25 cellular contexts compared by ENCODE assay signal in the genomic region with DNA sequence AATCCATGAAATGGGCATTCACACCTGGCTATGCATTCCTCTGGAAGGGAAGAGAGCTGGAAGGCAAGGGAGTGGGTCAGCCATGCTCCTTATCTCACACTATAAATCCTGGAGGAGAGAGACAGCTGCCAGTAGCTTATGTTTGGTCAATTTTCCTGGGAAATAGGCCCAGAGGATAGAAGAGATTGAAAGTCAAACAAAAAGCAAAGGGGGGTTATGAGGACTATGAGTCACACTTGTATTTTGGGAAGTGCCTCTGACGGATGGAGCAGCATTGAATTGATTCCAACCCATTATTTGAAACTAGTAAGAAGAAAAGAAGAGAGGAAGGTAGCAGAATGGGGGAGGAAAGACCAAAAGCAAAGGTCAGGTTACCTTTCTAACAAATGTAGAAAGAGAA. TPM values are rescaled to one million over a fixed set of nuclear protein-coding genes. Genes with fewer than 3 reads are reported as not detected.
DNase-seq lines count a peak whose midpoint lies in the region; ATAC-seq, FAIRE-seq and TF ChIP-seq lines count a peak whose summit lies in the region.
"Had no signal": no experiment of that assay in that cellular context is flagged by ENCODE, and none has a peak within 500 bp of the region (broad histone marks: within the 10 kb centered on the region; RNA-seq: fewer than 3 reads in every experiment).

No MANE protein-coding gene starts in this region.

- H2AFZ ChIP-seq in IMR-90 (replicated peaks; ENCODE audit: low read length, poor library complexity) (no peak overlapping the region), astrocyte (ENCODE audit: low read depth, low read length) (no peak overlapping the region), Karpas-422 (ENCODE audit: low read length) (no peak overlapping the region)

- H3K23ac ChIP-seq in IMR-90 (ENCODE audit: low read depth, low read length): no peak overlapping the region

- H2BK120ac ChIP-seq in IMR-90 (ENCODE audit: low read depth, low read length): no peak overlapping the region

- no peak overlapping the region for H3K14ac ChIP-seq in IMR-90 (replicated peaks; ENCODE audit: low read depth, low read length)

- no peak overlapping the region for H3K56ac ChIP-seq in IMR-90 (ENCODE audit: extremely low read depth, insufficient read depth, low read length)

- peaks cover 6% of the 10 kb centered on the region for H3K4me1 ChIP-seq in IMR-90 (ENCODE audit: control insufficient read depth, insufficient read depth, low read length)
- H3K4me1 ChIP-seq in astrocyte (ENCODE audit: insufficient read depth, low read length): peaks cover 9% of the 10 kb centered on the region
- no peaks in the 10 kb centered on the region for H3K4me1 ChIP-seq in Karpas-422 (ENCODE audit: low read length)

- H3K36me3 Mint-ChIP-seq in astrocyte (ENCODE audit: low read depth, unreplicated experiment): peaks cover 6% of the 10 kb centered on the region
- peaks cover 7% of the 10 kb centered on the region for H3K36me3 Mint-ChIP-seq in activated naive CD8-positive, alpha-beta T cell treated with anti-CD3 and anti-CD28 coated beads for 36 hours

- in situ Hi-C loops in IMR-90 (cut with MboI; ENCODE audit: low sequenced_read_pairs): loop anchor here (10.0 kb wide), 1 partner anchor 687 kb away; no protein-coding TSS in a partner anchor

- POLR2A ChIA-PET in IMR-90 (lab: Charles Lee; ENCODE audit: unreplicated experiment): no interaction called here

- H2AK5ac ChIP-seq in IMR-90 (ENCODE audit: low read depth, low read length): no peak overlapping the region

- no peaks in the 10 kb centered on the region for H3K27me3 Mint-ChIP-seq in astrocyte (ENCODE audit: low read depth, unreplicated experiment)
- no peaks in the 10 kb centered on the region for H3K27me3 Mint-ChIP-seq in activated naive CD8-positive, alpha-beta T cell treated with anti-CD3 and anti-CD28 coated beads for 36 hours
- H3K27me3 Mint-ChIP-seq: CD8-positive, alpha-beta memory T cell; stimulated activated naive CD8-positive, alpha-beta T cell treated with anti-CD3 and anti-CD28 coated beads, Interleukin-15, Interleukin-2, amounts not matched to agents 100 ng/mL and 50 ng/mL, for 24 hours; type B pancreatic cell had no signal

- H3K9me1 ChIP-seq in IMR-90 (ENCODE audit: insufficient read depth, low read length): peaks cover 1% of the 10 kb centered on the region; the same call in 1 of the 2 replicates

- no peak overlapping the region for H2AK9ac ChIP-seq in IMR-90 (replicated peaks; ENCODE audit: low read depth, low read length, poor library complexity)

- H3K27me3 ChIP-seq in IMR-90 (ENCODE audit: control insufficient read depth, insufficient read depth, low read length) (no peaks in the 10 kb centered on the region), astrocyte (ENCODE audit: insufficient read depth, low read length) (no peaks in the 10 kb centered on the region), Karpas-422 (ENCODE audit: low read length) (no peaks in the 10 kb centered on the region)
- H3K27me3 ChIP-seq: Peyer's patch had no signal

- H4K20me1 ChIP-seq in IMR-90 (ENCODE audit: insufficient read depth, low read length) (no peaks in the 10 kb centered on the region), astrocyte (ENCODE audit: insufficient read depth, low read length) (peaks cover 3% of the 10 kb centered on the region), Karpas-422 (ENCODE audit: insufficient read depth, low read depth, low read length) (no peaks in the 10 kb centered on the region)

- TF ChIP-seq POLR2A in IMR-90 (IDR thresholded peaks at IDR 0.05; ENCODE audit: low read depth, low read length): no peak

- no peaks in the 10 kb centered on the region for H3K79me2 ChIP-seq in astrocyte (ENCODE audit: insufficient read depth, low read length)
- no peaks in the 10 kb centered on the region for H3K79me2 ChIP-seq in Karpas-422 (ENCODE audit: low read length)

- no peaks in the 10 kb centered on the region for H3K9me3 Mint-ChIP-seq in astrocyte (ENCODE audit: unreplicated experiment)
- no peaks in the 10 kb centered on the region for H3K9me3 Mint-ChIP-seq in activated naive CD8-positive, alpha-beta T cell treated with anti-CD3 and anti-CD28 coated beads for 36 hours
- H3K9me3 Mint-ChIP-seq: CD8-positive, alpha-beta memory T cell; stimulated activated naive CD8-positive, alpha-beta T cell treated with anti-CD3 and anti-CD28 coated beads, Interleukin-15, Interleukin-2, amounts not matched to agents 100 ng/mL and 50 ng/mL, for 24 hours; T-helper 2 cell treated with Interferon-gamma antibody and Interleukin-4, amounts not matched to agents 5 μg/mL and 100 μg/mL, for 36 hours; type B pancreatic cell had no signal

- H4K91ac ChIP-seq in IMR-90 (ENCODE audit: insufficient read depth, low read depth, low read length): no peak overlapping the region

- no TSS peak for BruUV-seq in IMR-90 (replicated peaks; lab: Mats Ljungman, UMichigan)

- no peak overlapping the region for H2BK5ac ChIP-seq in IMR-90 (ENCODE audit: low read depth, low read length, poor library complexity, severe bottlenecking)

- H3K4me1 Mint-ChIP-seq in astrocyte (ENCODE audit: low read depth, unreplicated experiment): peaks cover 5% of the 10 kb centered on the region
- H3K4me1 Mint-ChIP-seq in activated naive CD8-positive, alpha-beta T cell treated with anti-CD3 and anti-CD28 coated beads for 36 hours: peaks cover 4% of the 10 kb centered on the region

- 0 out of 4 replicates have a peak overlapping the region, but pooled peaks of 1 of the 2 experiments have one; percentile 3 for H4K8ac ChIP-seq in IMR-90 (ENCODE audit: low read depth in 2 of 2, low read length in 2 of 2)

- FAIRE-seq in astrocyte (lab: Jason Lieb, UNC): no peak
- FAIRE-seq: colon, GM12891, H54, K562 had no signal

- no peak overlapping the region for H3K4me3 Mint-ChIP-seq in astrocyte (ENCODE audit: unreplicated experiment)
- H3K4me3 Mint-ChIP-seq in activated naive CD8-positive, alpha-beta T cell treated with anti-CD3 and anti-CD28 coated beads for 36 hours: no peak overlapping the region
- H3K4me3 Mint-ChIP-seq: CD8-positive, alpha-beta memory T cell; stimulated activated naive CD8-positive, alpha-beta T cell treated with anti-CD3 and anti-CD28 coated beads, Interleukin-15, Interleukin-2, amounts not matched to agents 100 ng/mL and 50 ng/mL, for 24 hours; T-helper 2 cell treated with Interferon-gamma antibody and Interleukin-4, amounts not matched to agents 5 μg/mL and 100 μg/mL, for 36 hours; type B pancreatic cell had no signal

- dilution Hi-C loops in IMR-90 (cut with HindIII; ENCODE audit: low sequenced_read_pairs, unreplicated experiment): no loop called here

- H3K36me3 ChIP-seq in IMR-90 (ENCODE audit: control insufficient read depth, insufficient read depth, low read length) (peaks cover 19% of the 10 kb centered on the region), astrocyte (ENCODE audit: insufficient read depth, low read length) (peaks cover 20% of the 10 kb centered on the region), Karpas-422 (ENCODE audit: insufficient read depth, low read length) (peaks cover 11% of the 10 kb centered on the region; the same call in 1 of the 2 replicates)

- H4K5ac ChIP-seq in IMR-90 (ENCODE audit: low read depth, low read length): peak overlapping the region; percentile 42; the same call in 1 of the 2 replicates

- H3K4me3 ChIP-seq in IMR-90 (ENCODE audit: insufficient read depth, low read depth, low read length): no peak overlapping the region
- no peak overlapping the region for H3K4me3 ChIP-seq in astrocyte (ENCODE audit: insufficient read depth, low read depth, low read length)
- H3K4me3 ChIP-seq in fibroblast of the aortic adventitia (ENCODE audit: low read depth, low read length): no peak overlapping the region
- no peak overlapping the region for H3K4me3 ChIP-seq in Karpas-422 (ENCODE audit: low read length)
- H3K4me3 ChIP-seq: K562, Peyer's patch, psoas muscle, smooth muscle cell had no signal

- no peak overlapping the region for H3K18ac ChIP-seq in IMR-90 (ENCODE audit: low read depth, low read length)

- H3K4ac ChIP-seq in IMR-90 (ENCODE audit: low read depth, low read length): no peak overlapping the region

- H3K4me2 ChIP-seq in IMR-90 (ENCODE audit: low read depth, low read length) (no peak overlapping the region), astrocyte (ENCODE audit: low read length) (no peak overlapping the region), Karpas-422 (ENCODE audit: low read depth, low read length, poor library complexity, severe bottlenecking) (no peak overlapping the region)
- H3K4me2 ChIP-seq: smooth muscle cell had no signal

- no peak overlapping the region for H3K9ac ChIP-seq in IMR-90 (ENCODE audit: low read depth, low read length)
- H3K9ac ChIP-seq in astrocyte (ENCODE audit: low read length): no peak overlapping the region
- H3K9ac ChIP-seq in Karpas-422 (ENCODE audit: low read length): no peak overlapping the region

- no peak overlapping the region for H2BK20ac ChIP-seq in IMR-90 (ENCODE audit: low read depth, low read length)

- TF ChIP-seq RAD21 in IMR-90 (IDR thresholded peaks at IDR 0.05; ENCODE audit: low read length): no peak

- TF ChIP-seq CTCF in IMR-90 (conservative IDR thresholded peaks at IDR 0.05; ENCODE audit: low read depth, low read length) (no peak), astrocyte (IDR thresholded peaks at IDR 0.05; ENCODE audit: insufficient read depth, low read depth, low read length) (no peak), fibroblast of the aortic adventitia (IDR thresholded peaks at IDR 0.05; ENCODE audit: insufficient read depth, low read length) (no peak), omental fat pad (IDR thresholded peaks at IDR 0.05) (no peak)

- H3K79me1 ChIP-seq in IMR-90 (ENCODE audit: low read depth in 1 of 2, low read length in 2 of 2): peaks cover 22 to 26% of the 10 kb centered on the region in 2 experiments

- H3K27ac ChIP-seq in IMR-90 (ENCODE audit: insufficient read depth, low read length): 0 out of 2 replicates have a peak overlapping the region, but pooled peaks have one; percentile 4
- H3K27ac ChIP-seq in astrocyte (ENCODE audit: low read depth, low read length): no peak overlapping the region
- H3K27ac ChIP-seq in Karpas-422 (ENCODE audit: low read length): no peak overlapping the region
- H3K27ac ChIP-seq: Peyer's patch, psoas muscle had no signal

- intact Hi-C loops in IMR-90 (cut with micrococcal nuclease): loop anchor here (5.0 kb wide), 1 partner anchor 679 kb away; no protein-coding TSS in a partner anchor

- ATAC-seq in IMR-90 (ENCODE audit: low read depth) (no peak), omental fat pad (ENCODE audit: low FRiP score) (no peak)
- ATAC-seq: K562 had no signal

- no peak overlapping the region for H2BK15ac ChIP-seq in IMR-90 (ENCODE audit: low read depth, low read length)

- H3K9me3 ChIP-seq in IMR-90 (ENCODE audit: control insufficient read depth, insufficient read depth, low read length) (no peaks in the 10 kb centered on the region), astrocyte (ENCODE audit: insufficient read depth, low read depth, low read length) (no peaks in the 10 kb centered on the region), Karpas-422 (ENCODE audit: low read length) (no peaks in the 10 kb centered on the region)
- H3K9me3 ChIP-seq: Peyer's patch, psoas muscle had no signal

- no CpG with 5 or more reads among the region's 1 CpG for WGBS in IMR-90 (ENCODE audit: extremely low coverage in 2 of 2, insufficient read length in 1 of 2), 2 experiments

- peak; percentile 41 for DNase-seq in IMR-90
- DNase-seq in astrocyte (ENCODE audit: low read depth): peak; percentile 49
- DNase-seq in fibroblast of the aortic adventitia (ENCODE audit: low read depth): peak; percentile 77
- peak; percentile 31 for DNase-seq in myocyte (ENCODE audit: low read depth)
- no peak for DNase-seq in omental fat pad (ENCODE audit: low spot score)
- no peak for DNase-seq in Karpas-422
- DNase-seq in activated naive CD8-positive, alpha-beta T cell treated with anti-CD3 and anti-CD28 coated beads for 36 hours: no peak
- DNase-seq: activated CD4-positive, alpha-beta T cell treated with anti-CD3 and anti-CD28 coated beads, Interleukin-2, amount 50 U/mL, for 4 hours; AML-193; CD8-positive, alpha-beta memory T cell; DMS79; kidney glomerular epithelial cell; NCI-H1048; NCI-H1930; Peyer's patch; psoas muscle; stimulated activated CD4-positive, alpha-beta T cell treated with anti-CD3 and anti-CD28 coated beads, Interleukin-4, amount 100 ng/mL, for 24 hours had no signal

- no peak overlapping the region for H3K27ac Mint-ChIP-seq in astrocyte (ENCODE audit: unreplicated experiment)
- no peak overlapping the region for H3K27ac Mint-ChIP-seq in activated naive CD8-positive, alpha-beta T cell treated with anti-CD3 and anti-CD28 coated beads for 36 hours
- H3K27ac Mint-ChIP-seq: CD8-positive, alpha-beta memory T cell; stimulated activated naive CD8-positive, alpha-beta T cell treated with anti-CD3 and anti-CD28 coated beads, Interleukin-15, Interleukin-2, amounts not matched to agents 100 ng/mL and 50 ng/mL, for 24 hours; T-helper 2 cell treated with Interferon-gamma antibody and Interleukin-4, amounts not matched to agents 5 μg/mL and 100 μg/mL, for 36 hours; type B pancreatic cell had no signal

- CTCF ChIA-PET in IMR-90 (lab: Yijun Ruan, JAX): interaction anchor here (1.3 kb wide), 1 partner anchor 29 kb away, joined by 3 read pairs; no protein-coding TSS in a partner anchor

- no peaks in the 10 kb centered on the region for H3K9me2 ChIP-seq in Karpas-422 (replicated peaks; ENCODE audit: insufficient read depth, low read length)

RNA-seq across cellular contexts. Expression of a gene that starts 25.0 kb away (rescaled TPM):
- total RNA-seq in IMR-90 (2012; rRNA removed) (90.0 and 113 TPM in 2 replicates), astrocyte (45.6 and 48.4 TPM in 2 replicates), fibroblast of the aortic adventitia (ENCODE audit: low replicate concordance) (122 and 133 TPM in 2 replicates), myocyte (134 and 143 TPM in 2 replicates), omental fat pad (100 to 1,000 TPM in 3 of 4 donors, 10 to 100 TPM in 1; 90.9 to 135 (median 110) TPM)
- polyA plus RNA-seq in IMR-90 (2012; rRNA removed): 31.1 and 35.9 TPM in 2 replicates
- 23.1 and 25.6 TPM in 2 replicates for polyA plus RNA-seq in IMR-90 (2012; cell fraction: cytosol; rRNA removed)
- polyA plus RNA-seq in IMR-90 (2012; cell fraction: nucleus; rRNA removed; ENCODE audit: low replicate concordance): 30.1 and 42.6 TPM in 2 replicates
- polyA plus RNA-seq in myocyte (2012): 53.9 TPM
- total RNA-seq in Karpas-422 (2014; rRNA removed; shearing (Covaris generic); ENCODE audit: low replicate concordance): 23.2 and 30.7 TPM in 2 replicates
- total RNA-seq in activated naive CD8-positive, alpha-beta T cell treated with anti-CD3 and anti-CD28 coated beads for 36 hours: 10 to 100 TPM; 24.8 to 27.0 TPM

Comparison
In these comparisons a context has a peak if more than half of its experiments do, and no peak if none do; other contexts are left out.
1. DNase-seq: peak in IMR-90 (single experiment), astrocyte (single experiment), fibroblast of the aortic adventitia (single experiment) and myocyte (single experiment); none in omental fat pad (single experiment), Karpas-422 (single experiment) and activated naive CD8-positive, alpha-beta T cell treated with anti-CD3 and anti-CD28 coated beads for 36 hours (single experiment).